Comparison of ENCODE assay signal across 1 cellular context in the genomic region with DNA sequence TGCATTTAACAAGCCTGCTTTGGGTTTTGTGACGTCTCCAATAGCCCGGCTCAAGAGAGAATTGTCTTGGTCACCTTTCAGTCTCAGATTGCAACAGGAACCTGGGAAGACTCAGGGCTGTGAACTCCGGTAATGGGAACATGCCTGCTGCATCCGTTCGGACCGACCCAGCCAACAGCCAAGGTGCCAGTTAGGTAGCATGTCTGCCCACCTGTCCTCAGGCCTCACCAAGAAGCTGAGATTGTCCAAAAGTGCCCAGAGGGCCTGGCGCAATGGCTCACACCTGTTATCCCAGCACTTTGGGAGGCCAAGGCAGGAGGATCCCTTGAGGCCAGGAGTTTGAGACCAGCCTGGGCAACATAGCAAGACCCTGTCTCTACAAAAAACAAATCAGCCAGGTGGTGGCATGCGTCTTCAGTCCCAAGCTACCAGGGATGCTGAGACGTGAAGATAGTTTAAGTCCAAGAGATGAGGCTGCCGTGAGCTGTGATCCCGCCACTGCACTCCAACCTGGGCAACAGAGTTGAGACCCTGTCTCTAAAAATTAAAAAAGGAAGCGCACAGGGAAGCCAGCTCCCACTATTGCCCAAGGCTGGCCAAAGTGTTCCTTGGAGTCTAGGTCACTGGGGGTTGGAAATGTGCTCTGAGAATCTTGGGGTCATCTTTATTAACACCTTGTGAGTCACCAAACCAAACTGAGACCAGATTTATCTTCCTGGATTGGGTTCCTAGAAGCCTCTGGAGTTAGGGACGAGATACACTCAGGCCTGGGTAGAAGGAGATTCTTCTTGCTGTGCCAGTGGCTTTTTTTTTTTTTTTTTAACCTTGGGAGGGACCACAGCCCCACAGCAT.
TF ChIP-seq lines count a peak whose summit lies in the region.

No MANE protein-coding gene starts in this region.

TF ChIP-seq in HCT116, 20 proteins besides CTCF, POLR2A, EP300 and RAD21 (continued from another document):
- TF ChIP-seq, protein P1, sequence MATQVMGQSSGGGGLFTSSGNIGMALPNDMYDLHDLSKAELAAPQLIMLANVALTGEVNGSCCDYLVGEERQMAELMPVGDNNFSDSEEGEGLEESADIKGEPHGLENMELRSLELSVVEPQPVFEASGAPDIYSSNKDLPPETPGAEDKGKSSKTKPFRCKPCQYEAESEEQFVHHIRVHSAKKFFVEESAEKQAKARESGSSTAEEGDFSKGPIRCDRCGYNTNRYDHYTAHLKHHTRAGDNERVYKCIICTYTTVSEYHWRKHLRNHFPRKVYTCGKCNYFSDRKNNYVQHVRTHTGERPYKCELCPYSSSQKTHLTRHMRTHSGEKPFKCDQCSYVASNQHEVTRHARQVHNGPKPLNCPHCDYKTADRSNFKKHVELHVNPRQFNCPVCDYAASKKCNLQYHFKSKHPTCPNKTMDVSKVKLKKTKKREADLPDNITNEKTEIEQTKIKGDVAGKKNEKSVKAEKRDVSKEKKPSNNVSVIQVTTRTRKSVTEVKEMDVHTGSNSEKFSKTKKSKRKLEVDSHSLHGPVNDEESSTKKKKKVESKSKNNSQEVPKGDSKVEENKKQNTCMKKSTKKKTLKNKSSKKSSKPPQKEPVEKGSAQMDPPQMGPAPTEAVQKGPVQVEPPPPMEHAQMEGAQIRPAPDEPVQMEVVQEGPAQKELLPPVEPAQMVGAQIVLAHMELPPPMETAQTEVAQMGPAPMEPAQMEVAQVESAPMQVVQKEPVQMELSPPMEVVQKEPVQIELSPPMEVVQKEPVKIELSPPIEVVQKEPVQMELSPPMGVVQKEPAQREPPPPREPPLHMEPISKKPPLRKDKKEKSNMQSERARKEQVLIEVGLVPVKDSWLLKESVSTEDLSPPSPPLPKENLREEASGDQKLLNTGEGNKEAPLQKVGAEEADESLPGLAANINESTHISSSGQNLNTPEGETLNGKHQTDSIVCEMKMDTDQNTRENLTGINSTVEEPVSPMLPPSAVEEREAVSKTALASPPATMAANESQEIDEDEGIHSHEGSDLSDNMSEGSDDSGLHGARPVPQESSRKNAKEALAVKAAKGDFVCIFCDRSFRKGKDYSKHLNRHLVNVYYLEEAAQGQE (IDR thresholded peaks at IDR 0.05; ENCODE audit: low read depth) = no peak
- TF ChIP-seq SP1 (IDR thresholded peaks at IDR 0.05; ENCODE audit: low read depth) (no peak), SIN3A (IDR thresholded peaks at IDR 0.05; ENCODE audit: low read depth) (no peak), YY1 (IDR thresholded peaks at IDR 0.05; ENCODE audit: extremely low read depth, insufficient replicate concordance, low read depth, low read length) (no peak)
- TF ChIP-seq, protein P2, sequence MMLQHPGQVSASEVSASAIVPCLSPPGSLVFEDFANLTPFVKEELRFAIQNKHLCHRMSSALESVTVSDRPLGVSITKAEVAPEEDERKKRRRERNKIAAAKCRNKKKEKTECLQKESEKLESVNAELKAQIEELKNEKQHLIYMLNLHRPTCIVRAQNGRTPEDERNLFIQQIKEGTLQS (IDR thresholded peaks at IDR 0.05) = no peak
TF ChIP-seq in HCT116: peak in this region for 0.
